8 cellular contexts compared by ENCODE assay signal in the genomic region with DNA sequence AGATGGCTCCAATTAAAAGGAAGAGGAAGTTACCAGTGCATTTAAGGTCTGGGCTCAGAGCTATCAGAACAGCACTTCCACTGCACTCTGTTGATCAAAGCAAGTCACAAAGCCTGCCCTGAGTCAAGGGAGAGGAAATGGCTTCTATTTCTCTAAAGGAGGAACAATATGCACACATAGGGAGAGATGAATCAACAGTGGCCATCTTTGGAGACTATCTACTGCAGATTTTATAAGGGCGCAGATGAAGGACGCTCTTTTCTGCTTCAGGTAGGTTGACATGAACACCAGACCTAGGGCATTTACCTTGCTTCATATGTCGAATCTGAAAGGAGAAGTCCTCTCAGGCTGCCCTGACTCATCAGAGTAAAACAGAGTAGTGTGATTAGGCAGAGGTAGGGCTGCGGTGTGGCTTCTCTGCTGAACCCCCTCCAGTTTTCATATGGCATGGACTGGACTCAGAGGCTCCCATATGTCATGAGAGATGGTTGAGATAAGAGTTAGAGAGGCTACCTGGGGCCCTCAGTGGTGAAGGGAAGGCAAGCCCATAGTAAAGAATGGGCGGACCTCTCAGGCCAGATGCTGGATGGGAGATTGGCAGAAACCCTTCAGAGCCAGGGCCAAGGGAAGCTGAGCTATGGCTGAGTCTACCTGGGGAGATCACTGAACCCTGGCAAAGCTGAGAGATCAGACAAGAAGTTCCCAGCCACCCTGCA.
A peak's percentile ranks its signal among the peaks of the same experiment; 100 is the strongest.
DNase-seq lines count a peak whose midpoint lies in the region; ATAC-seq and TF ChIP-seq lines count a peak whose summit lies in the region.

No MANE protein-coding gene starts in this region.

- no peak overlapping the region for H2BK120ac ChIP-seq in mesendoderm (ENCODE audit: low read depth, low read length)

- peaks cover 0 to 2% (median 0%) of the 10 kb centered on the region in 7 donors for H3K9me3 Mint-ChIP-seq in CD14-positive monocyte

- H2AK5ac ChIP-seq in mesendoderm (ENCODE audit: low read length): no peak overlapping the region

- no peak overlapping the region for H3K18ac ChIP-seq in mesendoderm (ENCODE audit: low read length)

- no peak overlapping the region for H3K56ac ChIP-seq in mesendoderm (ENCODE audit: low read length)

- peaks cover 0 to 2% (median 1%) of the 10 kb centered on the region in 3 donors for H3K27me3 Mint-ChIP-seq in CD14-positive monocyte (ENCODE audit: low read depth in 3 of 3)

- H3K27ac ChIP-seq in mesendoderm (ENCODE audit: low read depth, low read length): no peak overlapping the region

- DNase-seq in CD14-positive monocyte (ENCODE audit: low spot score) (peak; percentile 67), activated T-cell treated with anti-CD3 and anti-CD28 coated beads for 4 hours (peak; percentile 36), GF-D8 (lab: John Stamatoyannopoulos, UW) (no peak), mesendoderm (no peak), NCI-H187 treated with DMSO at 0.1 percent for 48 hours (lab: John Stamatoyannopoulos, UW) (no peak)
- peak; percentile 67 for DNase-seq in stimulated activated CD4-positive, alpha-beta T cell treated with anti-CD3 and anti-CD28 coated beads, Interleukin-15, amount 100 ng/mL, for 24 hours

- no peaks in the 10 kb centered on the region for H3K27me3 ChIP-seq in mesendoderm (ENCODE audit: insufficient read depth, low read length, poor library complexity)

- H3K36me3 ChIP-seq in mesendoderm (ENCODE audit: control insufficient read depth, insufficient read depth, low read length): no peaks in the 10 kb centered on the region

- no peak overlapping the region for H3K4ac ChIP-seq in mesendoderm (ENCODE audit: low read depth, low read length)

- no CpG with 5 or more reads among the region's 5 CpGs for WGBS in mesendoderm (ENCODE audit: extremely low coverage, insufficient coverage, low lambda C conversion rate)

- H3K4me3 Mint-ChIP-seq in CD14-positive monocyte: peak overlapping the region in 1 of 2 donors; percentile 57

- no peaks in the 10 kb centered on the region for H3K79me2 ChIP-seq in mesendoderm (ENCODE audit: control insufficient read depth, insufficient read depth, low read length)

- H2BK15ac ChIP-seq in mesendoderm (replicated peaks; ENCODE audit: low read depth): no peak overlapping the region

- no peak overlapping the region for H3K4me3 ChIP-seq in mesendoderm (ENCODE audit: low read length)

- peaks cover 50% of the 10 kb centered on the region for H3K4me1 Mint-ChIP-seq in CD14-positive monocyte

- no peak overlapping the region for H4K8ac ChIP-seq in mesendoderm (ENCODE audit: low read depth, low read length)

- H3K4me2 ChIP-seq in mesendoderm (ENCODE audit: low read length): no peak overlapping the region

- peaks cover 0 to 2% of the 10 kb centered on the region in 2 donors for H3K36me3 Mint-ChIP-seq in CD14-positive monocyte

- intact Hi-C loops in CD14-positive monocyte (cut with micrococcal nuclease): no loop called here

- ATAC-seq in GM19468 (IDR thresholded peaks at IDR 0.05; ENCODE audit: extremely low read depth, unreplicated experiment) (peak; percentile 44), HG03558 (IDR thresholded peaks at IDR 0.05; ENCODE audit: extremely low read depth, unreplicated experiment) (peak; percentile 51)

- no peak overlapping the region for H2BK5ac ChIP-seq in mesendoderm (ENCODE audit: low read length)

- peaks cover under 1% of the 10 kb centered on the region for H3K4me1 ChIP-seq in mesendoderm (ENCODE audit: control insufficient read depth, low read depth, low read length)

- H3K79me1 ChIP-seq in mesendoderm (ENCODE audit: low read length): no peaks in the 10 kb centered on the region

- TF ChIP-seq CTCF in CD14-positive monocyte (IDR thresholded peaks at IDR 0.05): no peak

- H3K23ac ChIP-seq in mesendoderm (ENCODE audit: low read length): no peak overlapping the region

- H4K5ac ChIP-seq in mesendoderm (ENCODE audit: low read length): no peak overlapping the region

- H3K9ac ChIP-seq in mesendoderm (ENCODE audit: low read length): no peak overlapping the region

- H3K27ac Mint-ChIP-seq in CD14-positive monocyte: peak overlapping the region; percentile 83 to 95 (median 91)

Comparison
In these comparisons a context has a peak if more than half of its experiments do, and no peak if none do; other contexts are left out.
1. DNase-seq: peak in CD14-positive monocyte (single experiment), activated T-cell treated with anti-CD3 and anti-CD28 coated beads for 4 hours (single experiment) and stimulated activated CD4-positive, alpha-beta T cell treated with anti-CD3 and anti-CD28 coated beads, Interleukin-15, amount 100 ng/mL, for 24 hours (single experiment); none in GF-D8 (single experiment), mesendoderm (single experiment) and NCI-H187 treated with DMSO at 0.1 percent for 48 hours (single experiment).